Comparison of ENCODE assay signal across 1 cellular context in genomic region chr3:9731206-9732079, GRCh38.
TF ChIP-seq lines count a peak whose summit lies in the region.

BRPF1 (plus strand) TSS chr3:9731735; CDS start chr3:9734141, 2,406 bp downstream.

TF ChIP-seq in HepG2, 621 proteins besides CTCF, POLR2A, EP300 and RAD21 (continued from another document and continues in another):
- TF ChIP-seq ZHX2 (IDR thresholded peaks at IDR 0.05; ENCODE audit: low read depth), result peak; percentile 69; the same call in 1 of the 2 replicates
- no peak; the same call in 1 of the 2 replicates for TF ChIP-seq ZHX2 (CRISPR knock-in tag; IDR thresholded peaks at IDR 0.05; ENCODE audit: borderline replicate concordance)
- TF ChIP-seq NKX3-1 (CRISPR knock-in tag; IDR thresholded peaks at IDR 0.05), result no peak; the same call in 1 of the 2 replicates
- TF ChIP-seq CENPT (CRISPR knock-in tag; IDR thresholded peaks at IDR 0.05; ENCODE audit: low read depth), result no peak
- TF ChIP-seq ISL2 (CRISPR knock-in tag; IDR thresholded peaks at IDR 0.05), result peak; percentile 71; the same call in 1 of the 2 replicates
- TF ChIP-seq ZNF629 (CRISPR knock-in tag; conservative IDR thresholded peaks at IDR 0.05), result 0 out of 2 replicates have a peak, but pooled peaks have one; percentile 12
- TF ChIP-seq ZNF343 (CRISPR knock-in tag; IDR thresholded peaks at IDR 0.05), result peak; percentile 69; the same call in 1 of the 2 replicates
- TF ChIP-seq ZBTB2 (CRISPR knock-in tag; IDR thresholded peaks at IDR 0.05; ENCODE audit: low read depth), result peak; percentile 81
- TF ChIP-seq LRRFIP1 (CRISPR knock-in tag; conservative IDR thresholded peaks at IDR 0.05), result no peak
- no peak for TF ChIP-seq NFAT5 (CRISPR knock-in tag; IDR thresholded peaks at IDR 0.05)
- TF ChIP-seq XRCC5 (optimal IDR thresholded peaks at IDR 0.05; ENCODE audit: low read length), result peak; percentile 75
- no peak for TF ChIP-seq CBX1 (IDR thresholded peaks at IDR 0.05; ENCODE audit: low read depth)
- no peak for TF ChIP-seq GLI4 (CRISPR knock-in tag; IDR thresholded peaks at IDR 0.05; ENCODE audit: borderline replicate concordance)
- TF ChIP-seq IRF1 (CRISPR knock-in tag; IDR thresholded peaks at IDR 0.05; ENCODE audit: low read depth), result 0 out of 2 replicates have a peak, but pooled peaks have one; percentile 51
- no peak for TF ChIP-seq ARNT (IDR thresholded peaks at IDR 0.05)
- TF ChIP-seq MLX (CRISPR knock-in tag; IDR thresholded peaks at IDR 0.05), result no peak
- no peak for TF ChIP-seq KLF13 (CRISPR knock-in tag; IDR thresholded peaks at IDR 0.05)
- no peak for TF ChIP-seq GTF3A (CRISPR knock-in tag; conservative IDR thresholded peaks at IDR 0.05)
- TF ChIP-seq ZNF552 (CRISPR knock-in tag; IDR thresholded peaks at IDR 0.05; ENCODE audit: borderline replicate concordance), result peak; percentile 62; the same call in 1 of the 2 replicates
- no peak for TF ChIP-seq ZNF570 (CRISPR knock-in tag; IDR thresholded peaks at IDR 0.05; ENCODE audit: borderline replicate concordance)
- peak; percentile 35 for TF ChIP-seq IKZF4 (CRISPR knock-in tag; IDR thresholded peaks at IDR 0.05; ENCODE audit: borderline replicate concordance, low read depth, not compliant biosample characterization)
- no peak for TF ChIP-seq CCAR2 (optimal IDR thresholded peaks at IDR 0.05; ENCODE audit: low read depth, low read length)
- TF ChIP-seq ZSCAN5A (CRISPR knock-in tag; IDR thresholded peaks at IDR 0.05; ENCODE audit: borderline replicate concordance), result no peak; the same call in 1 of the 2 replicates
- peak; percentile 43 for TF ChIP-seq ZNF883 (CRISPR knock-in tag; IDR thresholded peaks at IDR 0.05; ENCODE audit: not compliant biosample characterization)
- no peak for TF ChIP-seq NFE2 (CRISPR knock-in tag; IDR thresholded peaks at IDR 0.05)
- peak; percentile 92 for TF ChIP-seq MAZ (IDR thresholded peaks at IDR 0.05; ENCODE audit: borderline replicate concordance, low read depth, low read length)
- TF ChIP-seq MAZ (CRISPR knock-in tag; IDR thresholded peaks at IDR 0.05; ENCODE audit: low read depth), result peak; percentile 82
- TF ChIP-seq ZSCAN9 (CRISPR knock-in tag; IDR thresholded peaks at IDR 0.05; ENCODE audit: borderline replicate concordance), result peak; percentile 52; the same call in 1 of the 2 replicates
- TF ChIP-seq NR2F6 (IDR thresholded peaks at IDR 0.05), result no peak
- TF ChIP-seq NR2F6 (CRISPR knock-in tag; IDR thresholded peaks at IDR 0.05), result no peak
- 0 out of 2 replicates have a peak, but pooled peaks have one; percentile 66 for TF ChIP-seq NCOA1 (CRISPR knock-in tag; IDR thresholded peaks at IDR 0.05)
- TF ChIP-seq PAX8 (CRISPR knock-in tag; IDR thresholded peaks at IDR 0.05; ENCODE audit: borderline replicate concordance), result no peak; the same call in 1 of the 2 replicates
- TF ChIP-seq ZNF703 (CRISPR knock-in tag; IDR thresholded peaks at IDR 0.05; ENCODE audit: borderline replicate concordance), result no peak
- TF ChIP-seq ZBTB8A (CRISPR knock-in tag; IDR thresholded peaks at IDR 0.05; ENCODE audit: borderline replicate concordance, low read depth), result no peak
- TF ChIP-seq ZEB1 (IDR thresholded peaks at IDR 0.05; ENCODE audit: insufficient replicate concordance, low read depth), result no peak
- TF ChIP-seq ZNF232 (CRISPR knock-in tag; IDR thresholded peaks at IDR 0.05; ENCODE audit: borderline replicate concordance), result peak; percentile 73; the same call in 1 of the 2 replicates
- peak; percentile 48; the same call in 1 of the 2 replicates for TF ChIP-seq KLF15 (CRISPR knock-in tag; IDR thresholded peaks at IDR 0.05; ENCODE audit: borderline replicate concordance)
- TF ChIP-seq LBX2 (CRISPR knock-in tag; IDR thresholded peaks at IDR 0.05; ENCODE audit: borderline replicate concordance), result no peak
- no peak for TF ChIP-seq TGIF2 (CRISPR knock-in tag; IDR thresholded peaks at IDR 0.05)
- TF ChIP-seq REPIN1 (CRISPR knock-in tag; IDR thresholded peaks at IDR 0.05; ENCODE audit: borderline replicate concordance, low read depth), result no peak
- TF ChIP-seq SALL1 (CRISPR knock-in tag; IDR thresholded peaks at IDR 0.05), result no peak
- TF ChIP-seq ZNF253 (CRISPR knock-in tag; IDR thresholded peaks at IDR 0.05; ENCODE audit: borderline replicate concordance), result 0 out of 2 replicates have a peak, but pooled peaks have one; percentile 73
- no peak for TF ChIP-seq ESRRA (CRISPR knock-in tag; IDR thresholded peaks at IDR 0.05; ENCODE audit: low read depth)
- TF ChIP-seq RELA (CRISPR knock-in tag; IDR thresholded peaks at IDR 0.05), result no peak
- TF ChIP-seq ZNF251 (CRISPR knock-in tag; IDR thresholded peaks at IDR 0.05), result no peak
- no peak; the same call in 1 of the 2 replicates for TF ChIP-seq FOXJ3 (CRISPR knock-in tag; IDR thresholded peaks at IDR 0.05; ENCODE audit: borderline replicate concordance)
